ENCODE assay signal across 15 cellular contexts in genomic region chr9:92989561-92989960, GRCh38. TPM values are rescaled to one million over a fixed set of nuclear protein-coding genes. Genes with fewer than 3 reads are reported as not detected.
DNase-seq lines count a peak whose midpoint lies in the region; ATAC-seq and TF ChIP-seq lines count a peak whose summit lies in the region.
"Had no signal": no experiment of that assay in that cellular context is flagged by ENCODE, and none has a peak within 500 bp of the region (broad histone marks: within the 10 kb centered on the region; RNA-seq: fewer than 3 reads in every experiment).

No MANE protein-coding gene starts in this region.

- peaks cover 90% of the 10 kb centered on the region for H3K36me3 Mint-ChIP-seq in activated T-cell treated with anti-CD3 and anti-CD28 coated beads, Interleukin-2, amount 50 U/mL, for 24 hours (ENCODE audit: low read depth)
- H3K36me3 Mint-ChIP-seq in activated T-helper 17 cell treated with anti-CD3 and anti-CD28 coated beads, Interleukin-2, amount 50 U/mL, for 72 hours (ENCODE audit: low read depth): peaks cover 96% of the 10 kb centered on the region

- H3K27me3 Mint-ChIP-seq in activated T-cell treated with anti-CD3 and anti-CD28 coated beads, Interleukin-2, amount 50 U/mL, for 24 hours: no peaks in the 10 kb centered on the region
- no peaks in the 10 kb centered on the region for H3K27me3 Mint-ChIP-seq in activated T-helper 17 cell treated with anti-CD3 and anti-CD28 coated beads, Interleukin-2, amount 50 U/mL, for 72 hours

- H3K27ac ChIP-seq in neutrophil: peak overlapping the region; percentile 63

- H3K4me3 Mint-ChIP-seq in activated T-cell treated with anti-CD3 and anti-CD28 coated beads, Interleukin-2, amount 50 U/mL, for 24 hours: peak overlapping the region; percentile 28
- H3K4me3 Mint-ChIP-seq in activated T-helper 17 cell treated with anti-CD3 and anti-CD28 coated beads, Interleukin-2, amount 50 U/mL, for 72 hours: peak overlapping the region; percentile 52

- ATAC-seq in activated T-helper 17 cell treated with anti-CD3 and anti-CD28 coated beads, Interleukin-2, amount 50 U/mL, for 72 hours (replicated peaks): peak; percentile 34
- ATAC-seq in HG02798 (IDR thresholded peaks at IDR 0.05; ENCODE audit: poor library complexity, unreplicated experiment): no peak
- ATAC-seq in GM19023 (IDR thresholded peaks at IDR 0.05; ENCODE audit: unreplicated experiment): no peak
- ATAC-seq: mucosa of descending colon had no signal

- no peak for TF ChIP-seq CTCF in neutrophil (IDR thresholded peaks at IDR 0.05)

- H3K9me3 Mint-ChIP-seq in activated T-cell treated with anti-CD3 and anti-CD28 coated beads, Interleukin-2, amount 50 U/mL, for 24 hours: peaks cover 11% of the 10 kb centered on the region
- H3K9me3 Mint-ChIP-seq in activated T-helper 17 cell treated with anti-CD3 and anti-CD28 coated beads, Interleukin-2, amount 50 U/mL, for 72 hours: peaks cover 4% of the 10 kb centered on the region

- H3K9me3 ChIP-seq in neutrophil: no peaks in the 10 kb centered on the region

- no peak for DNase-seq in activated T-cell treated with anti-CD3 and anti-CD28 coated beads, Interleukin-2, amount 50 U/mL, for 24 hours
- DNase-seq in activated T-cell treated with anti-CD3 and anti-CD28 coated beads, Interleukin-2, amount 50 U/mL, for 48 hours: no peak
- DNase-seq in NCI-H1417 treated with DMSO at 0.1 percent for 48 hours (lab: John Stamatoyannopoulos, UW) (peak; percentile 51), SHP77 treated with DMSO at 0.1 percent for 48 hours (lab: John Stamatoyannopoulos, UW) (no peak)
- DNase-seq: amygdala; EL; HCEC 1CT; islet precursor cell; mucosa of descending colon; NCI-H1092 treated with DMSO at 0.1 percent for 48 hours; stimulated activated CD4-positive, alpha-beta T cell treated with anti-CD3 and anti-CD28 coated beads, Interleukin-4, amount 100 ng/mL, for 4 hours had no signal

- H3K27ac Mint-ChIP-seq in activated T-cell treated with anti-CD3 and anti-CD28 coated beads, Interleukin-2, amount 50 U/mL, for 24 hours: peak overlapping the region; percentile 90
- H3K27ac Mint-ChIP-seq in activated T-helper 17 cell treated with anti-CD3 and anti-CD28 coated beads, Interleukin-2, amount 50 U/mL, for 72 hours: peak overlapping the region; percentile 56

- peaks cover 20 to 49% of the 10 kb centered on the region in 2 experiments for H3K4me1 ChIP-seq in neutrophil (ENCODE audit: control insufficient read depth in 1 of 2, insufficient read depth in 1 of 2, low read depth in 1 of 2, low read length in 1 of 2)

- H3K4me3 ChIP-seq in neutrophil (ENCODE audit: low read depth in 1 of 2, low read length in 1 of 2): no peak overlapping the region
- H3K4me3 ChIP-seq: mucosa of descending colon had no signal

- peaks cover 91% of the 10 kb centered on the region for H3K4me1 Mint-ChIP-seq in activated T-cell treated with anti-CD3 and anti-CD28 coated beads, Interleukin-2, amount 50 U/mL, for 24 hours (ENCODE audit: low read depth)
- peaks cover 71% of the 10 kb centered on the region for H3K4me1 Mint-ChIP-seq in activated T-helper 17 cell treated with anti-CD3 and anti-CD28 coated beads, Interleukin-2, amount 50 U/mL, for 72 hours

- peaks cover 51% of the 10 kb centered on the region for H3K36me3 ChIP-seq in neutrophil

- no peaks in the 10 kb centered on the region for H3K27me3 ChIP-seq in neutrophil

RNA-seq across cellular contexts. Expression of gene FGD3, which starts 42.2 kb away (rescaled TPM):
- 10 to 100 TPM; 70.6 to 80.2 TPM for total RNA-seq in activated T-helper 17 cell treated with anti-CD3 and anti-CD28 coated beads, Interleukin-2, amount 50 U/mL, for 72 hours
